12 cellular contexts compared by ENCODE assay signal in genomic region chr10:53314856-53315255, GRCh38.
A peak's percentile ranks its signal among the peaks of the same experiment; 100 is the strongest.
DNase-seq lines count a peak whose midpoint lies in the region; ATAC-seq, FAIRE-seq and TF ChIP-seq lines count a peak whose summit lies in the region.
"Had no signal": no experiment of that assay in that cellular context is flagged by ENCODE, and none has a peak within 500 bp of the region (broad histone marks: within the 10 kb centered on the region; RNA-seq: fewer than 3 reads in every experiment).

No MANE protein-coding gene starts in this region.

- dilution Hi-C loops in endothelial cell of umbilical vein (cut with MboI; ENCODE audit: extremely low pct_ligation_motif_present, low sequenced_read_pairs), result no loop called here

- H3K27ac ChIP-seq in OCI-LY3 (ENCODE audit: low read length) (no peak overlapping the region), endothelial cell of umbilical vein (ENCODE audit: insufficient read depth, low read depth, low read length) (no peak overlapping the region)
- H3K27ac ChIP-seq: pancreas, tibial artery had no signal

- no TSS peak for BruUV-seq in endothelial cell of umbilical vein (replicated peaks; lab: Mats Ljungman, UMichigan)

- H3K4me3 ChIP-seq in OCI-LY3 (ENCODE audit: low read length) (no peak overlapping the region), endothelial cell of umbilical vein (replicated peaks in 1 of 3; ENCODE audit: insufficient read depth in 1 of 3, low read depth in 1 of 3, low read length in 3 of 3) (no peak overlapping the region)
- H3K4me3 ChIP-seq: pancreas, tibial artery had no signal

- H3K9me3 Mint-ChIP-seq in nephron, result no peaks in the 10 kb centered on the region
- H3K9me3 Mint-ChIP-seq: dendritic cell treated with granulocyte-macrophage colony-stimulating factor and Interleukin-4, amounts not matched to agents 40 ng/mL and 50 ng/mL, for 4 days had no signal

- no peaks in the 10 kb centered on the region for H3K27me3 ChIP-seq in OCI-LY3 (ENCODE audit: low read depth, low read length)
- no peaks in the 10 kb centered on the region for H3K27me3 ChIP-seq in endothelial cell of umbilical vein (ENCODE audit: control insufficient read depth in 2 of 2, insufficient read depth in 2 of 2, low read length in 2 of 2)
- H3K27me3 ChIP-seq: pancreas, tibial artery had no signal

- no peak overlapping the region for H3K4me3 Mint-ChIP-seq in nephron
- H3K4me3 Mint-ChIP-seq: dendritic cell treated with granulocyte-macrophage colony-stimulating factor and Interleukin-4, amounts not matched to agents 40 ng/mL and 50 ng/mL, for 4 days had no signal

- H4K20me1 ChIP-seq in OCI-LY3 (ENCODE audit: insufficient read depth, low read length), result no peaks in the 10 kb centered on the region
- H4K20me1 ChIP-seq in endothelial cell of umbilical vein (replicated peaks; ENCODE audit: control insufficient read depth, extremely low read depth, insufficient read depth, low read length), result no peaks in the 10 kb centered on the region

- H3K9me3 ChIP-seq in OCI-LY3 (ENCODE audit: insufficient read depth, low read length) (no peaks in the 10 kb centered on the region), endothelial cell of umbilical vein (replicated peaks; ENCODE audit: control insufficient read depth, insufficient read depth, low read length) (no peaks in the 10 kb centered on the region)
- H3K9me3 ChIP-seq: pancreas, tibial artery had no signal

- peaks cover 7% of the 10 kb centered on the region for H3K4me1 Mint-ChIP-seq in nephron

- TF ChIP-seq POLR2A in endothelial cell of umbilical vein (IDR thresholded peaks at IDR 0.05; ENCODE audit: low read depth, low read length), result no peak

- peaks cover 3% of the 10 kb centered on the region for H3K27me3 Mint-ChIP-seq in nephron (ENCODE audit: low read depth)
- H3K27me3 Mint-ChIP-seq: dendritic cell treated with granulocyte-macrophage colony-stimulating factor and Interleukin-4, amounts not matched to agents 40 ng/mL and 50 ng/mL, for 4 days had no signal

- H3K4me1 ChIP-seq in OCI-LY3 (ENCODE audit: low read length) (no peaks in the 10 kb centered on the region), endothelial cell of umbilical vein (ENCODE audit: control insufficient read depth, extremely low read depth, insufficient read depth, low read length) (no peaks in the 10 kb centered on the region)
- H3K4me1 ChIP-seq: pancreas, tibial artery had no signal

- peak; percentile 86 for FAIRE-seq in endothelial cell of umbilical vein (lab: Jason Lieb, UNC)

- H3K36me3 ChIP-seq in OCI-LY3 (replicated peaks; ENCODE audit: low read depth, low read length) (no peaks in the 10 kb centered on the region), endothelial cell of umbilical vein (ENCODE audit: control insufficient read depth in 2 of 2, extremely low read depth in 1 of 2, insufficient read depth in 2 of 2, low read length in 2 of 2) (no peaks in the 10 kb centered on the region)
- H3K36me3 ChIP-seq: pancreas, tibial artery had no signal

- H3K9ac ChIP-seq in OCI-LY3 (ENCODE audit: low read length) (no peak overlapping the region), endothelial cell of umbilical vein (replicated peaks; ENCODE audit: extremely low read depth, insufficient read depth, low read length) (no peak overlapping the region)

- CTCF ChIA-PET in endothelial cell of umbilical vein (lab: Charles Lee), result interaction anchor here (1.0 to 2.9 kb wide), 15 partner anchors 9 to 1949 kb away, joined by 3 to 30 read pairs (median 8); no protein-coding TSS in a partner anchor

- no peaks in the 10 kb centered on the region for H3K9me1 ChIP-seq in endothelial cell of umbilical vein (replicated peaks; ENCODE audit: control insufficient read depth, extremely low read depth, insufficient read depth, low read length)

- ATAC-seq in GM18498 (IDR thresholded peaks at IDR 0.05; ENCODE audit: unreplicated experiment), result no peak
- no peak for ATAC-seq in GM19397 (IDR thresholded peaks at IDR 0.05; ENCODE audit: unreplicated experiment)
- ATAC-seq in HG02973 (IDR thresholded peaks at IDR 0.05; ENCODE audit: unreplicated experiment), result no peak
- ATAC-seq: pancreas had no signal

- H3K4me2 ChIP-seq in OCI-LY3 (ENCODE audit: low read length), result no peak overlapping the region
- no peak overlapping the region for H3K4me2 ChIP-seq in endothelial cell of umbilical vein (ENCODE audit: insufficient read depth, low read length)

- peak; percentile 22 for DNase-seq in GM04504 (ENCODE audit: low read depth)
- DNase-seq in endothelial cell of umbilical vein (ENCODE audit: low read depth, low spot score), result peak; percentile 95
- DNase-seq in NAMALWA (ENCODE audit: low spot score), result no peak
- DNase-seq: NCI-H1092, pancreas, tibial artery had no signal

- no peaks in the 10 kb centered on the region for H3K79me2 ChIP-seq in OCI-LY3 (ENCODE audit: low read length)
- no peaks in the 10 kb centered on the region for H3K79me2 ChIP-seq in endothelial cell of umbilical vein (ENCODE audit: control insufficient read depth, insufficient read depth, low read length)

- H2AFZ ChIP-seq in OCI-LY3 (ENCODE audit: low read depth, low read length) (0 out of 2 replicates have a peak overlapping the region, but pooled peaks have one; percentile 7), endothelial cell of umbilical vein (ENCODE audit: low read depth, low read length) (no peak overlapping the region)

- peak overlapping the region in 2 of 3 experiments; percentile 45 to 59 for H3K27ac Mint-ChIP-seq in nephron
- H3K27ac Mint-ChIP-seq: dendritic cell treated with granulocyte-macrophage colony-stimulating factor and Interleukin-4, amounts not matched to agents 40 ng/mL and 50 ng/mL, for 4 days had no signal

- H3K36me3 Mint-ChIP-seq in nephron (ENCODE audit: low read depth), result no peaks in the 10 kb centered on the region

- intact Hi-C loops in endothelial cell of umbilical vein (cut with micrococcal nuclease), result loop anchor here (2.0 to 10.0 kb wide), 4 partner anchors 260 to 1087 kb away; no protein-coding TSS in a partner anchor

- TF ChIP-seq CTCF in OCI-LY3 (IDR thresholded peaks at IDR 0.05; ENCODE audit: low read depth, low read length) (no peak), endothelial cell of umbilical vein (IDR thresholded peaks at IDR 0.05; ENCODE audit: extremely low read depth in 1 of 2, insufficient read depth in 1 of 2, low read depth in 1 of 2, low read length in 2 of 2) (no peak), nephron (IDR thresholded peaks at IDR 0.05; ENCODE audit: unreplicated experiment in 3 of 3) (no peak)

- POLR2A ChIA-PET in endothelial cell of umbilical vein (lab: Charles Lee), result no interaction called here

TF ChIP-seq in endothelial cell of umbilical vein, 7 proteins besides CTCF, POLR2A, EP300 and RAD21:
- TF ChIP-seq GATA2 (IDR thresholded peaks at IDR 0.05; ENCODE audit: insufficient read depth, insufficient read length, low read depth, low read length) (no peak), FOS (IDR thresholded peaks at IDR 0.05; ENCODE audit: borderline replicate concordance, insufficient read depth, low read length) (no peak), EZH2 (IDR thresholded peaks at IDR 0.05; ENCODE audit: borderline replicate concordance, low read depth, low read length, severe bottlenecking) (no peak), MYC (IDR thresholded peaks at IDR 0.05; ENCODE audit: low read depth, low read length) (no peak), POLR2AphosphoS5 (IDR thresholded peaks at IDR 0.05; ENCODE audit: insufficient read depth, low read depth, low read length) (no peak), MAX (IDR thresholded peaks at IDR 0.05; ENCODE audit: insufficient read depth, insufficient read length) (no peak), JUN (IDR thresholded peaks at IDR 0.05; ENCODE audit: borderline replicate concordance, insufficient read depth, insufficient read length, low read depth) (no peak)
